Comparison of ENCODE assay signal across 8 cellular contexts in genomic region chr20:43590392-43591303, GRCh38. TPM values are rescaled to one million over a fixed set of nuclear protein-coding genes. Genes with fewer than 3 reads are reported as not detected.
DNase-seq lines count a peak whose midpoint lies in the region; ATAC-seq and TF ChIP-seq lines count a peak whose summit lies in the region.

Gene IFT52, plus strand, starts transcription at chr20:43590937. Its CDS starts 3,762 bp downstream, at chr20:43594699.

- H3K27me3 ChIP-seq in esophagus (ENCODE audit: control insufficient read depth in 1 of 2, insufficient read depth in 2 of 2, low read length in 2 of 2) (no peaks in the 10 kb centered on the region), muscle layer of colon (ENCODE audit: control insufficient read depth in 1 of 2, insufficient read depth in 2 of 2, low read length in 2 of 2) (no peaks in the 10 kb centered on the region)

- no peaks in the 10 kb centered on the region for H3K36me3 ChIP-seq in esophagus (ENCODE audit: control insufficient read depth in 2 of 2, insufficient read depth in 2 of 2, low read length in 1 of 2)
- H3K36me3 ChIP-seq in muscle layer of colon (ENCODE audit: insufficient read depth, low read length) = peaks cover 11% of the 10 kb centered on the region

- no peaks in the 10 kb centered on the region for H3K9me3 ChIP-seq in esophagus (ENCODE audit: control insufficient read depth in 2 of 2, insufficient read depth in 1 of 2, low read depth in 1 of 2, low read length in 1 of 2)
- no peaks in the 10 kb centered on the region for H3K9me3 ChIP-seq in muscle layer of colon (ENCODE audit: low read length)

- H3K9ac ChIP-seq in muscle layer of colon (ENCODE audit: low read length) = peak within 1 kb of the TSS; percentile 77

- WGBS in esophagus, 2 donors = 0 to 1% methylated on average over 68 of the region's 68 CpGs

- peaks cover 7% of the 10 kb centered on the region for H3K36me3 Mint-ChIP-seq in activated T-cell treated with anti-CD3 and anti-CD28 coated beads, Interleukin-2, amount 50 U/mL, for 4 hours (ENCODE audit: insufficient read depth)

- in situ Hi-C loops in KBM-7 (cut with MboI; ENCODE audit: low pct_unique_long_range_greater_than_20kb, low sequenced_read_pairs) = no loop called here

- H3K27ac ChIP-seq in esophagus (ENCODE audit: low read depth in 2 of 2, low read length in 1 of 2) (peak within 1 kb of the TSS; percentile 21 to 82), muscle layer of colon (ENCODE audit: low read depth, low read length) (peak within 1 kb of the TSS; percentile 79)

- H3K4me3 Mint-ChIP-seq in activated T-cell treated with anti-CD3 and anti-CD28 coated beads, Interleukin-2, amount 50 U/mL, for 4 hours = peak within 1 kb of the TSS; percentile 91

- peaks cover 16% of the 10 kb centered on the region for H3K4me1 Mint-ChIP-seq in activated T-cell treated with anti-CD3 and anti-CD28 coated beads, Interleukin-2, amount 50 U/mL, for 4 hours (ENCODE audit: low read depth)

- H3K9me3 Mint-ChIP-seq in activated T-cell treated with anti-CD3 and anti-CD28 coated beads, Interleukin-2, amount 50 U/mL, for 4 hours = no peaks in the 10 kb centered on the region

- H3K4me1 ChIP-seq in esophagus (ENCODE audit: control insufficient read depth in 2 of 2, insufficient read depth in 2 of 2, low read length in 1 of 2) (no peaks in the 10 kb centered on the region), muscle layer of colon (ENCODE audit: insufficient read depth, low read length) (peaks cover 14% of the 10 kb centered on the region)

- DNase-seq in DMS153 (lab: John Stamatoyannopoulos, UW) (peak; percentile 82), KBM-7 (peak; percentile 93)
- peak; percentile 85 for DNase-seq in activated T-cell treated with anti-CD3 and anti-CD28 coated beads, Interleukin-2, amount 50 U/mL, for 4 hours
- DNase-seq in stimulated activated CD8-positive, alpha-beta memory T cell treated with anti-CD3 and anti-CD28 coated beads, Interleukin-7, amount 100 ng/mL, for 24 hours (ENCODE audit: low read depth) = peak; percentile 77

- H3K4me3 ChIP-seq in esophagus (ENCODE audit: low read depth in 1 of 2, low read length in 2 of 2) = peak within 1 kb of the TSS; percentile 76 to 94
- H3K4me3 ChIP-seq in muscle layer of colon (ENCODE audit: low read depth in 1 of 2, low read length in 2 of 2) = peak within 1 kb of the TSS; percentile 76 to 90

- H3K27me3 Mint-ChIP-seq in activated T-cell treated with anti-CD3 and anti-CD28 coated beads, Interleukin-2, amount 50 U/mL, for 4 hours (ENCODE audit: low read depth) = no peaks in the 10 kb centered on the region

- peak; percentile 98 for ATAC-seq in GM21619 (IDR thresholded peaks at IDR 0.05; ENCODE audit: unreplicated experiment)
- ATAC-seq in activated T-cell treated with anti-CD3 and anti-CD28 coated beads, Interleukin-2, amount 50 U/mL, for 4 hours = peak; percentile 99

TF ChIP-seq in PFSK-1, 5 proteins besides CTCF, POLR2A, EP300 and RAD21:
- TF ChIP-seq FOXP2 (optimal IDR thresholded peaks at IDR 0.05; ENCODE audit: borderline replicate concordance, extremely low read depth, extremely low read length, insufficient read depth) (peak; percentile 52), TAF1 (IDR thresholded peaks at IDR 0.05; ENCODE audit: borderline replicate concordance, insufficient read depth, low read length) (no peak; the same call in 1 of the 2 replicates), POLR2AphosphoS5 (IDR thresholded peaks at IDR 0.05; ENCODE audit: low read depth, low read length) (peak; percentile 51; the same call in 1 of the 2 replicates), SIN3A (IDR thresholded peaks at IDR 0.05; ENCODE audit: borderline replicate concordance, insufficient read depth, low read length) (peak; percentile 10; the same call in 1 of the 2 replicates)

RNA-seq across cellular contexts. Expression of gene IFT52, which starts in this region (rescaled TPM):
- polyA plus RNA-seq in PFSK-1 (2012; ENCODE audit: insufficient read length, low read depth) = 13.3 TPM
- 10 to 100 TPM; 13.5 to 16.1 (median 14.2) TPM for total RNA-seq in activated T-cell treated with anti-CD3 and anti-CD28 coated beads, Interleukin-2, amount 50 U/mL, for 4 hours
- 10 to 100 TPM in 1 of 2 donors, 1 to 10 TPM in 1; 5.4 to 11.1 TPM for polyA plus RNA-seq in esophagus

Comparison
In these comparisons a context has a peak if more than half of its experiments do, and no peak if none do; other contexts are left out.
1. Peak in every context shown above with its lines: DNase-seq, ATAC-seq, H3K4me3 ChIP-seq and H3K27ac ChIP-seq.